17 cellular contexts compared by ENCODE assay signal in genomic region chr14:97306133-97306784, GRCh38.
DNase-seq lines count a peak whose midpoint lies in the region; ATAC-seq lines count a peak whose summit lies in the region.
"Had no signal": no experiment of that assay in that cellular context is flagged by ENCODE, and none has a peak within 500 bp of the region (broad histone marks: within the 10 kb centered on the region; RNA-seq: fewer than 3 reads in every experiment).

No MANE protein-coding gene starts in this region.

- ATAC-seq in GM18502 (IDR thresholded peaks at IDR 0.05; ENCODE audit: poor library complexity, unreplicated experiment), result peak; percentile 81
- ATAC-seq in GM19395 (IDR thresholded peaks at IDR 0.05; ENCODE audit: unreplicated experiment), result peak; percentile 77
- peak; percentile 74 for ATAC-seq in HG03280 (IDR thresholded peaks at IDR 0.05; ENCODE audit: unreplicated experiment)
- ATAC-seq: sciatic nerve had no signal

- H3K27me3 Mint-ChIP-seq in activated naive CD8-positive, alpha-beta T cell treated with anti-CD3 and anti-CD28 coated beads for 36 hours, result no peaks in the 10 kb centered on the region
- H3K27me3 Mint-ChIP-seq: CD4-positive, alpha-beta T cell had no signal

- no peaks in the 10 kb centered on the region for H3K36me3 ChIP-seq in H7 (replicated peaks; ENCODE audit: control insufficient read depth, insufficient read depth, low read length)
- H3K36me3 ChIP-seq: left lung, thoracic aorta had no signal

- DNase-seq in activated naive CD8-positive, alpha-beta T cell treated with anti-CD3 and anti-CD28 coated beads for 36 hours, result peak; percentile 17
- DNase-seq in H7 (no peak), AG08396 (ENCODE audit: low spot score) (no peak), NCI-H82 (lab: John Stamatoyannopoulos, UW) (no peak)
- DNase-seq in activated effector memory CD4-positive, alpha-beta T cell treated with anti-CD3 and anti-CD28 coated beads, Interleukin-2, amount 50 U/mL, for 16 hours, result no peak
- DNase-seq: central memory CD4-positive, alpha-beta T cell; hippocampal formation; left lung; NCI-H1105 treated with DMSO at 0.1 percent for 48 hours; NCI-H446 had no signal

- H3K4me3 Mint-ChIP-seq in activated naive CD8-positive, alpha-beta T cell treated with anti-CD3 and anti-CD28 coated beads for 36 hours, result no peak overlapping the region
- H3K4me3 Mint-ChIP-seq: CD4-positive, alpha-beta T cell; nephron had no signal

- peak overlapping the region; percentile 49 for H3K27ac Mint-ChIP-seq in activated naive CD8-positive, alpha-beta T cell treated with anti-CD3 and anti-CD28 coated beads for 36 hours
- H3K27ac Mint-ChIP-seq: CD4-positive, alpha-beta T cell; nephron had no signal

- H3K4me1 Mint-ChIP-seq in activated naive CD8-positive, alpha-beta T cell treated with anti-CD3 and anti-CD28 coated beads for 36 hours, result peaks cover 19% of the 10 kb centered on the region
- H3K4me1 Mint-ChIP-seq: nephron had no signal

- H3K4me3 ChIP-seq in H7 (ENCODE audit: insufficient read depth, low read depth, low read length), result no peak overlapping the region
- H3K4me3 ChIP-seq: left lung, thoracic aorta had no signal

- no peaks in the 10 kb centered on the region for H3K36me3 Mint-ChIP-seq in activated naive CD8-positive, alpha-beta T cell treated with anti-CD3 and anti-CD28 coated beads for 36 hours

- no peaks in the 10 kb centered on the region for H3K9me3 Mint-ChIP-seq in activated naive CD8-positive, alpha-beta T cell treated with anti-CD3 and anti-CD28 coated beads for 36 hours
- H3K9me3 Mint-ChIP-seq: CD4-positive, alpha-beta T cell; nephron had no signal

- H3K27me3 ChIP-seq in H7 (ENCODE audit: control insufficient read depth, insufficient read depth, low read length), result no peaks in the 10 kb centered on the region
- H3K27me3 ChIP-seq: left lung had no signal
